ENCODE assay signal across 1 cellular context in the genomic region with DNA sequence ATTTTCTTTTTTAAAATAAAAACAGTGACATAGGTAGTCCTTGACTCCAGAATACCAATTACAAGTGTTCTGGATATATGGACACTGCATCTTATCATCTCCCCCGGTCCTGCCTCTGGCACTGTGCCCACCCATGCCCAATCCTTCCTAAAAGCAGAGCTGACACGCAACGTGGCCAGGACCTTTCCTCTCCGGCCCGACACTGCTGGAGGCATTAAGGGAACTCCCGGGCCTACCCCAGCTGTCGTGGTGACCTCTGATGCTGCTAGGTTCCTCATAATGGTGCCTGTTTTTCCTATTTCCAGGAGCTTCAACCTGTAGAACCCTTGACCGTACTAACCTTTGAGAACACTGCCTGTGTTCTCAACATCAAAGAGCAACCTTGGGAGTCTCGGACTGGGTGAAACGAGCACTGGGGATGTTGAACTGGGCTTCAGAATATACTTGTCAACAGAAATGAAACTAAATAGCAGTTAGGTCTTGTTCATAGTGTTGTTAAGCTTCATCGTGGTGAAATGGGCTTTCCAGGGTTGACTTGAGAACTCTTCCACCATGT.
TF ChIP-seq lines count a peak whose summit lies in the region.

No MANE protein-coding gene starts in this region.

TF ChIP-seq in IMR-90, 13 proteins besides CTCF, POLR2A, EP300 and RAD21:
- TF ChIP-seq CHD1 (IDR thresholded peaks at IDR 0.05; ENCODE audit: low read depth, low read length) (no peak), MAZ (IDR thresholded peaks at IDR 0.05; ENCODE audit: borderline replicate concordance, low read depth, low read length) (no peak)
